17 cellular contexts compared by ENCODE assay signal in the genomic region with DNA sequence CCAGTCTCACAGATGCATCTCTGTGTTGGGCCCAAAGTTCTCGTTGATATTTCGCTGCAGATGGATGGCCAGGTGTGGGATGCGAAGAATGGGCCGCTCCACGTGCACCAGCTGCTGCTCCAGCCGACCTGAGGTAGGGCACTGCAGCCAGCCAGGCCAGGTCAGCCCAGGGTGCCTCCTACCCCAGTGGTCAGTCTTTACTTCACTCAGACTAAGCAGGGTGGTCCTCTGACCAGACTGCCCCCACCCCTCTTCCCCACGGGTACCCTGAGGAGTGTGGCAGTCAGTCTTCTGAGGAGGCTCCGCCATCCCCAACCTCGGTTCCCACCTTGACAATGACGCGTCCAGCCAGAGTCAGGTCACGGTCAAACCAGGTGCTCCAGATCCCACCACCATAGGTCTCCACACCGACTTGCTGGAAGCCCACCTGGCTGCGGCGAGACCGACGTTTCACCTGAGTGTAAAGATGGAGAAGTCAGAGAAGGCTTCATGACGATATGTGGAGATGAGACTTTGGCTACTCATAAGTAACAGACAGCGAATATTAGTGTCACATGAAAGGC. TPM values are rescaled to one million over a fixed set of nuclear protein-coding genes. Genes with fewer than 3 reads are reported as not detected.
DNase-seq lines count a peak whose midpoint lies in the region; ATAC-seq and TF ChIP-seq lines count a peak whose summit lies in the region.
"Had no signal": no experiment of that assay in that cellular context is flagged by ENCODE, and none has a peak within 500 bp of the region (broad histone marks: within the 10 kb centered on the region; RNA-seq: fewer than 3 reads in every experiment).

No MANE protein-coding gene starts in this region.

- H3K27me3 ChIP-seq in BLaER1 (no peaks in the 10 kb centered on the region), mucosa of rectum (ENCODE audit: control insufficient read depth in 2 of 2, insufficient read depth in 2 of 2, low read length in 2 of 2) (no peaks in the 10 kb centered on the region)
- H3K27me3 ChIP-seq: colonic mucosa, stomach had no signal

- H3K9me3 Mint-ChIP-seq in activated naive CD8-positive, alpha-beta T cell treated with anti-CD3 and anti-CD28 coated beads for 36 hours = no peaks in the 10 kb centered on the region

- H3K9ac ChIP-seq in BLaER1 (peak overlapping the region; percentile 88), mucosa of rectum (ENCODE audit: low read depth in 1 of 2, low read length in 2 of 2) (no peak overlapping the region)

- no peak overlapping the region for H3K27ac Mint-ChIP-seq in activated naive CD8-positive, alpha-beta T cell treated with anti-CD3 and anti-CD28 coated beads for 36 hours

- H3K27me3 Mint-ChIP-seq in activated naive CD8-positive, alpha-beta T cell treated with anti-CD3 and anti-CD28 coated beads for 36 hours = no peaks in the 10 kb centered on the region

- H3K27ac ChIP-seq in BLaER1 = no peak overlapping the region
- H3K27ac ChIP-seq in mucosa of rectum (ENCODE audit: low read depth in 2 of 2, low read length in 2 of 2) = no peak overlapping the region

- H4K20me1 ChIP-seq in BLaER1 = peaks cover 35% of the 10 kb centered on the region

- H3K36me3 ChIP-seq in BLaER1 (peaks cover 55% of the 10 kb centered on the region), mucosa of rectum (ENCODE audit: control insufficient read depth in 2 of 2, insufficient read depth in 2 of 2, low read length in 2 of 2) (peaks cover 48 to 53% of the 10 kb centered on the region in 2 donors)

- DNase-seq in GM12864 (ENCODE audit: low read depth) = no peak
- no peak for DNase-seq in activated naive CD8-positive, alpha-beta T cell treated with anti-CD3 and anti-CD28 coated beads for 36 hours
- DNase-seq in T1000 (lab: John Stamatoyannopoulos, UW) = no peak
- DNase-seq in GM19238 (ENCODE audit: insufficient read length, low spot score) = no peak
- no peak for DNase-seq in ecto neural progenitor cell (ENCODE audit: low spot score)
- DNase-seq: activated effector memory CD4-positive, alpha-beta T cell treated with anti-CD3 and anti-CD28 coated beads, Interleukin-2, amount 50 U/mL, for 16 hours; colonic mucosa; DMS153; kidney glomerular epithelial cell; NCI-H345; stimulated activated CD4-positive, alpha-beta T cell treated with anti-CD3 and anti-CD28 coated beads, Interleukin-1b, Interleukin-23, amount 100 ng/mL, for 48 hours; stomach had no signal

- H3K4me3 ChIP-seq in BLaER1 (peak overlapping the region; percentile 83), GM12864 (ENCODE audit: low read depth, low read length) (peak overlapping the region; percentile 78; the same call in 1 of the 2 replicates), mucosa of rectum (ENCODE audit: low read length in 2 of 2) (peak overlapping the region; percentile 86 to 92)

- H3K9me3 ChIP-seq in BLaER1 (no peaks in the 10 kb centered on the region; the same call in 1 of the 2 replicates), mucosa of rectum (ENCODE audit: control insufficient read depth in 2 of 2, low read length in 2 of 2) (no peaks in the 10 kb centered on the region)
- H3K9me3 ChIP-seq: colonic mucosa, stomach had no signal

- peaks cover 20% of the 10 kb centered on the region for H3K36me3 Mint-ChIP-seq in activated naive CD8-positive, alpha-beta T cell treated with anti-CD3 and anti-CD28 coated beads for 36 hours

- H3K4me3 Mint-ChIP-seq in activated naive CD8-positive, alpha-beta T cell treated with anti-CD3 and anti-CD28 coated beads for 36 hours = peak overlapping the region; percentile 98

- H3K4me1 Mint-ChIP-seq in activated naive CD8-positive, alpha-beta T cell treated with anti-CD3 and anti-CD28 coated beads for 36 hours = peaks cover 14% of the 10 kb centered on the region

- peak overlapping the region; percentile 96 for H3K4me2 ChIP-seq in BLaER1

- TF ChIP-seq CTCF in GM12864 (IDR thresholded peaks at IDR 0.05; ENCODE audit: low read depth, low read length, missing control alignments) = no peak

- ATAC-seq in GM18873 (IDR thresholded peaks at IDR 0.05; ENCODE audit: low FRiP score, unreplicated experiment) = no peak

- H3K4me1 ChIP-seq in BLaER1 (peaks cover 17% of the 10 kb centered on the region), mucosa of rectum (ENCODE audit: control insufficient read depth in 2 of 2, insufficient read depth in 2 of 2, low read length in 2 of 2) (peaks cover 12 to 14% of the 10 kb centered on the region in 2 donors)

RNA-seq across cellular contexts. Expression of gene DNPEP, which starts 1.7 kb away (rescaled TPM):
- 100 to 1,000 TPM; 122 to 123 TPM for total RNA-seq in activated naive CD8-positive, alpha-beta T cell treated with anti-CD3 and anti-CD28 coated beads for 36 hours

RNA-seq across cellular contexts. Expression of gene DES, which starts 32.1 kb away (rescaled TPM):
- total RNA-seq in activated naive CD8-positive, alpha-beta T cell treated with anti-CD3 and anti-CD28 coated beads for 36 hours = under 1 TPM; 0.26 to 0.39 TPM
- total RNA-seq: M059J, osteocyte had no signal

RNA-seq across cellular contexts. Expression of gene SPEG, which starts 48.6 kb away (rescaled TPM):
- 1 to 10 TPM; 1.5 to 1.6 TPM for total RNA-seq in activated naive CD8-positive, alpha-beta T cell treated with anti-CD3 and anti-CD28 coated beads for 36 hours

RNA-seq across cellular contexts. Expression of gene RESP18, which starts 53.5 kb away (rescaled TPM):
- total RNA-seq in activated naive CD8-positive, alpha-beta T cell treated with anti-CD3 and anti-CD28 coated beads for 36 hours = not detected
- total RNA-seq: colonic mucosa, M059J, osteocyte, stomach had no signal
